ENCODE assay signal across 11 cellular contexts in genomic region chr17:81153340-81153803, GRCh38. TPM values are rescaled to one million over a fixed set of nuclear protein-coding genes. Genes with fewer than 3 reads are reported as not detected.
DNase-seq lines count a peak whose midpoint lies in the region; ATAC-seq and TF ChIP-seq lines count a peak whose summit lies in the region.
"Had no signal": no experiment of that assay in that cellular context is flagged by ENCODE, and none has a peak within 500 bp of the region (broad histone marks: within the 10 kb centered on the region; RNA-seq: fewer than 3 reads in every experiment).

No MANE protein-coding gene starts in this region.

- ATAC-seq in left lung (peak; percentile 27), GM21447 (IDR thresholded peaks at IDR 0.05; ENCODE audit: unreplicated experiment) (no peak)
- ATAC-seq: activated T-cell treated with anti-CD3 and anti-CD28 coated beads, Interleukin-2, amount 50 U/mL, for 4 hours had no signal

- H3K4me3 ChIP-seq in AG10803 (ENCODE audit: low read length): no peak overlapping the region
- no peak overlapping the region for H3K4me3 ChIP-seq in left lung
- no peak overlapping the region for H3K4me3 ChIP-seq in prostate gland
- H3K4me3 ChIP-seq: lung had no signal

- H3K36me3 ChIP-seq in left lung: no peaks in the 10 kb centered on the region
- no peaks in the 10 kb centered on the region for H3K36me3 ChIP-seq in prostate gland

- H3K9me3 Mint-ChIP-seq in IgD-negative memory B cell: no peaks in the 10 kb centered on the region
- H3K9me3 Mint-ChIP-seq: activated T-cell treated with anti-CD3 and anti-CD28 coated beads, Interleukin-2, amount 50 U/mL, for 4 hours had no signal

- H3K36me3 Mint-ChIP-seq in IgD-negative memory B cell: no peaks in the 10 kb centered on the region

- WGBS in prostate gland: 88% methylated on average over 17 of the region's 17 CpGs

- peaks cover 6% of the 10 kb centered on the region for H3K27me3 Mint-ChIP-seq in IgD-negative memory B cell

- DNase-seq in AG10803 (ENCODE audit: low read depth) (peak; percentile 12), amygdala (lab: John Stamatoyannopoulos, UW) (peak in 49 of 56 donors; percentile 22 to 91 (median 70)), left lung (peak in 1 of 2 donors; percentile 24), NCI-H2081 (lab: John Stamatoyannopoulos, UW) (no peak), prostate gland (ENCODE audit: low spot score) (no peak), NCI-H2107 treated with DMSO at 0.1 percent for 48 hours (lab: John Stamatoyannopoulos, UW; ENCODE audit: unreplicated experiment) (no peak)
- DNase-seq: activated T-cell treated with anti-CD3 and anti-CD28 coated beads, Interleukin-2, amount 50 U/mL, for 4 hours; stimulated activated CD4-positive, alpha-beta T cell treated with anti-CD3 and anti-CD28 coated beads, Interleukin-2, amount 100 ng/mL, for 24 hours had no signal

- no peak for TF ChIP-seq CTCF in AG10803 (conservative IDR thresholded peaks at IDR 0.05; ENCODE audit: low read length)
- no peak for TF ChIP-seq CTCF in left lung (IDR thresholded peaks at IDR 0.05)
- no peak for TF ChIP-seq CTCF in prostate gland (IDR thresholded peaks at IDR 0.05)

- H3K4me1 Mint-ChIP-seq in IgD-negative memory B cell: peaks cover 0 to 9% (median 2%) of the 10 kb centered on the region in 3 donors

- H3K9me3 ChIP-seq in left lung (no peaks in the 10 kb centered on the region), prostate gland (no peaks in the 10 kb centered on the region)

- H3K4me1 ChIP-seq in left lung: peaks cover 0 to 55% of the 10 kb centered on the region in 2 donors
- H3K4me1 ChIP-seq in prostate gland (replicated peaks): no peaks in the 10 kb centered on the region

- H3K27ac Mint-ChIP-seq in IgD-negative memory B cell: peak overlapping the region; percentile 43 to 93 (median 92)

- H3K4me3 Mint-ChIP-seq in IgD-negative memory B cell: peak overlapping the region; percentile 3 to 89 (median 60)
- H3K4me3 Mint-ChIP-seq: activated T-cell treated with anti-CD3 and anti-CD28 coated beads, Interleukin-2, amount 50 U/mL, for 4 hours had no signal

- no peak for TF ChIP-seq POLR2A in prostate gland (IDR thresholded peaks at IDR 0.05)

- intact Hi-C loops in left lung (cut with DNase I): no loop called here
- intact Hi-C loops in prostate gland (cut with DNase I): no loop called here

- H3K27ac ChIP-seq in left lung: peak overlapping the region; percentile 26 to 84
- H3K27ac ChIP-seq in prostate gland: no peak overlapping the region

- H3K27me3 ChIP-seq in left lung: no peaks in the 10 kb centered on the region
- H3K27me3 ChIP-seq in prostate gland (replicated peaks; ENCODE audit: insufficient read depth): no peaks in the 10 kb centered on the region

RNA-seq across cellular contexts. Expression of gene PVALEF, which starts 11.9 kb away (rescaled TPM):
- polyA plus RNA-seq in IgD-negative memory B cell: not detected
- not detected for total RNA-seq in left lung
- total RNA-seq in prostate gland: not detected
- total RNA-seq: activated T-cell treated with anti-CD3 and anti-CD28 coated beads, Interleukin-2, amount 50 U/mL, for 4 hours; lung had no signal
- polyA plus RNA-seq: lung had no signal

RNA-seq across cellular contexts. Expression of gene AATK, which starts 12.6 kb away (rescaled TPM):
- polyA plus RNA-seq in IgD-negative memory B cell: 0.29 TPM
- 10 to 100 TPM; 26.7 to 48.5 TPM for total RNA-seq in left lung
- 1 to 10 TPM; 5.2 to 6.6 TPM for total RNA-seq in prostate gland

Comparison
In these comparisons a context has a peak if more than half of its experiments do, and no peak if none do; other contexts are left out.
1. DNase-seq: peak in AG10803 (single experiment) and amygdala (49 of 56); none in NCI-H2081 (0 of 2), prostate gland (single experiment) and NCI-H2107 treated with DMSO at 0.1 percent for 48 hours (single experiment).
2. H3K27ac ChIP-seq: peak in left lung (2 of 2); none in prostate gland (0 of 2).